ENCODE assay signal across 8 cellular contexts in genomic region chr2:43221660-43222471, GRCh38. TPM values are rescaled to one million over a fixed set of nuclear protein-coding genes. Genes with fewer than 3 reads are reported as not detected.
DNase-seq lines count a peak whose midpoint lies in the region; ATAC-seq and TF ChIP-seq lines count a peak whose summit lies in the region.

No MANE protein-coding gene starts in this region.

- H3K27me3 ChIP-seq in BE2C, result no peaks in the 10 kb centered on the region
- H3K27me3 ChIP-seq in Panc1 (ENCODE audit: control insufficient read depth, insufficient read depth, low read length), result no peaks in the 10 kb centered on the region

- H3K9me3 Mint-ChIP-seq in naive B cell, result peaks cover 0 to 3% (median 0%) of the 10 kb centered on the region in 7 donors

- H3K36me3 Mint-ChIP-seq in naive B cell, result peaks cover 10 to 19% of the 10 kb centered on the region in 2 donors

- peaks cover 55 to 63% (median 61%) of the 10 kb centered on the region in 3 donors for H3K4me1 Mint-ChIP-seq in naive B cell

- TF ChIP-seq CTCF in BE2C (IDR thresholded peaks at IDR 0.05; ENCODE audit: low read depth, low read length), result no peak
- no peak for TF ChIP-seq CTCF in Panc1 (IDR thresholded peaks at IDR 0.05)
- no peak for TF ChIP-seq CTCF in fibroblast of pulmonary artery (IDR thresholded peaks at IDR 0.05; ENCODE audit: low read length, missing control alignments)
- no peak for TF ChIP-seq CTCF in GM13977 (IDR thresholded peaks at IDR 0.05; ENCODE audit: extremely low read depth, insufficient read depth, missing control alignments)

- CTCF ChIA-PET in Panc1 (lab: Charles Lee), result interaction anchor here (0.5 to 0.8 kb wide), 4 partner anchors 114 to 410 kb away, joined by 4 to 6 read pairs (median 4); no protein-coding TSS in a partner anchor

- H3K9me3 ChIP-seq in BE2C (no peaks in the 10 kb centered on the region), Panc1 (ENCODE audit: control insufficient read depth, insufficient read depth, low read depth, low read length) (no peaks in the 10 kb centered on the region)

- in situ Hi-C loops in Panc1 (cut with HindIII; ENCODE audit: low pct_unique_long_range_greater_than_20kb, low sequenced_read_pairs), result no loop called here
- in situ Hi-C loops in GM13977 (cut with MboI; ENCODE audit: low pct_unique_long_range_greater_than_20kb, low sequenced_read_pairs, unreplicated experiment), result loop anchor here (10.0 kb wide), 2 partner anchors 57 to 263 kb away; no protein-coding TSS in a partner anchor

- H3K27ac Mint-ChIP-seq in naive B cell, result peak overlapping the region; percentile 91 to 100 (median 98)

- H3K4me3 Mint-ChIP-seq in naive B cell, result peak overlapping the region; percentile 73 to 99 (median 94)

- BruUV-seq in Panc1 (replicated peaks; lab: Mats Ljungman, UMichigan), result no TSS peak

- DNase-seq in BE2C, result peak; percentile 94
- peak; percentile 81 for DNase-seq in HK-2 (ENCODE audit: unreplicated experiment)
- peak; percentile 80 for DNase-seq in Panc1 (ENCODE audit: low read depth, low spot score)
- DNase-seq in activated gamma-delta T cell treated with Interleukin-2 at 50 U/mL for 16 hours, result peak; percentile 44
- DNase-seq in fibroblast of pulmonary artery (ENCODE audit: low read depth), result peak; percentile 96
- DNase-seq in naive B cell, result no peak
- DNase-seq in superior temporal gyrus (ENCODE audit: extremely low spot score), result peak; percentile 94
- DNase-seq in GM13977 (ENCODE audit: low spot score), result no peak

- H3K27me3 Mint-ChIP-seq in naive B cell, result no peaks in the 10 kb centered on the region

- H3K4me3 ChIP-seq in BE2C (ENCODE audit: low read depth, low read length) (peak overlapping the region; percentile 58), Panc1 (ENCODE audit: low read depth in 2 of 2, low read length in 2 of 2) (peak overlapping the region; percentile 66 to 90), fibroblast of pulmonary artery (replicated peaks; ENCODE audit: low read depth, low read length) (peak overlapping the region; percentile 78)

- H3K4me1 ChIP-seq in BE2C (peaks cover 10% of the 10 kb centered on the region), Panc1 (ENCODE audit: control insufficient read depth, insufficient read depth, low read length) (peaks cover 47% of the 10 kb centered on the region)

- intact Hi-C loops in Panc1 (cut with micrococcal nuclease; ENCODE audit: unreplicated experiment), result loop anchor here (5.0 to 10.0 kb wide), 2 partner anchors 197 to 245 kb away; no protein-coding TSS in a partner anchor

- POLR2A ChIA-PET in Panc1 (lab: Charles Lee), result interaction anchor here (0.7 to 1.0 kb wide), 3 partner anchors 234 to 553 kb away, joined by 3 to 6 read pairs (median 3); no protein-coding TSS in a partner anchor

- H3K36me3 ChIP-seq in BE2C (peaks cover 17% of the 10 kb centered on the region), Panc1 (ENCODE audit: control insufficient read depth, insufficient read depth, low read length) (peaks cover 9% of the 10 kb centered on the region; the same call in 1 of the 2 replicates)

- ATAC-seq in Panc1, result peak; percentile 40
- ATAC-seq in naive B cell (ENCODE audit: low read depth in 2 of 2), result no peak

- H3K27ac ChIP-seq in Panc1 (ENCODE audit: low read length), result peak overlapping the region; percentile 91

RNA-seq across cellular contexts. Expression of gene ZFP36L2, which starts 4.5 kb away (rescaled TPM):
- 17.9 TPM for polyA plus RNA-seq in BE2C (2012; ENCODE audit: insufficient read depth, insufficient read length, low read depth)
- total RNA-seq in Panc1 (2021; ENCODE audit: unreplicated experiment), result 46.3 TPM
- polyA plus RNA-seq in Panc1 (2012; ENCODE audit: insufficient read length), result 29.3 TPM
- polyA plus RNA-seq in naive B cell (ENCODE audit: low read depth in 6 of 6), result 100 to 1,000 TPM; 125 to 367 (median 188) TPM

Comparison
In these comparisons a context has a peak if more than half of its experiments do, and no peak if none do; other contexts are left out.
1. DNase-seq: peak in BE2C (single experiment), HK-2 (single experiment), Panc1 (single experiment), activated gamma-delta T cell treated with Interleukin-2 at 50 U/mL for 16 hours (single experiment), fibroblast of pulmonary artery (single experiment) and superior temporal gyrus (single experiment); none in naive B cell (single experiment) and GM13977 (single experiment).
2. Peak in every context shown above with its lines, with median percentiles within 50 percentile points of each other: H3K4me3 ChIP-seq.